35 cellular contexts compared by ENCODE assay signal in the genomic region with DNA sequence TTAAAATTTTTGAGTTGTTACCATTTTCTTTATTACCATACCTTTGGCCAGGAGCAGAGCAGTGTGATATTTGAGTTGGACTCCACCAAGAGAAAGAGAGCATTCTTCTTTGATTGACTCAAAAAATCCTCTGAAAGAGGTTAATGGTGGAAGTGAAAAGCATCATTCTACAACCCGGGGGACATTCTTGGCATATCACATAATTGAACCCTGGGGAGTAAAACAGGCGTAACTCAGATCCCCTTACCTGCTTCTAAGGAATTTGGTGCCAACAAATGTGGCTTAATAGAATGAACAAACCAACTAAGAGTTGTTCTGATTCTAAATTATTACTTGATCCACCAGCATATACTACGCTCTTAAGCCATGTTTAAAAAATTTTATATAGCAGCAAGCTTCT.
"Had no signal": no experiment of that assay in that cellular context is flagged by ENCODE, and none has a peak within 500 bp of the region (broad histone marks: within the 10 kb centered on the region; RNA-seq: fewer than 3 reads in every experiment).

No MANE protein-coding gene starts in this region.

- DNase-seq: Karpas-422, Kasumi-1, MG63, MM.1S, MV-4-11, NCI-H1048, NCI-H1092, NCI-H1092 treated with DMSO at 0.1 percent for 48 hours, NCI-H1105, NCI-H1105 treated with DMSO at 0.1 percent for 48 hours, NCI-H1417, NCI-H1417 treated with DMSO at 0.1 percent for 48 hours, NCI-H1436, NCI-H1436 treated with DMSO at 0.1 percent for 48 hours, NCI-H146, NCI-H1694, NCI-H1694 treated with DMSO at 0.1 percent for 48 hours, NCI-H187, NCI-H187 treated with DMSO at 0.1 percent for 48 hours, NCI-H1930, NCI-H2029, NCI-H2029 treated with DMSO at 0.1 percent for 48 hours, NCI-H2081, NCI-H2081 treated with DMSO at 0.1 percent for 48 hours, NCI-H2107, NCI-H2171, NCI-H2171 treated with DMSO at 0.1 percent for 48 hours, NCI-H2227 treated with DMSO at 0.1 percent for 48 hours, NCI-H226, NCI-H345, NCI-H446, NCI-H446 treated with DMSO at 0.1 percent for 48 hours, NCI-H510A, NCI-H510A treated with DMSO at 0.1 percent for 48 hours had no signal

- H3K36me3 ChIP-seq: MG63 had no signal

- H3K4me2 ChIP-seq: KMS-11 had no signal

- H3K27me3 ChIP-seq: MG63 had no signal

- H3K9me3 ChIP-seq: MG63 had no signal

- H3K27ac ChIP-seq: KMS-11 had no signal

- H3K9ac ChIP-seq: KMS-11 had no signal

- H3K4me3 ChIP-seq: MG63 had no signal
